Comparison of ENCODE assay signal across 1 cellular context in the genomic region with DNA sequence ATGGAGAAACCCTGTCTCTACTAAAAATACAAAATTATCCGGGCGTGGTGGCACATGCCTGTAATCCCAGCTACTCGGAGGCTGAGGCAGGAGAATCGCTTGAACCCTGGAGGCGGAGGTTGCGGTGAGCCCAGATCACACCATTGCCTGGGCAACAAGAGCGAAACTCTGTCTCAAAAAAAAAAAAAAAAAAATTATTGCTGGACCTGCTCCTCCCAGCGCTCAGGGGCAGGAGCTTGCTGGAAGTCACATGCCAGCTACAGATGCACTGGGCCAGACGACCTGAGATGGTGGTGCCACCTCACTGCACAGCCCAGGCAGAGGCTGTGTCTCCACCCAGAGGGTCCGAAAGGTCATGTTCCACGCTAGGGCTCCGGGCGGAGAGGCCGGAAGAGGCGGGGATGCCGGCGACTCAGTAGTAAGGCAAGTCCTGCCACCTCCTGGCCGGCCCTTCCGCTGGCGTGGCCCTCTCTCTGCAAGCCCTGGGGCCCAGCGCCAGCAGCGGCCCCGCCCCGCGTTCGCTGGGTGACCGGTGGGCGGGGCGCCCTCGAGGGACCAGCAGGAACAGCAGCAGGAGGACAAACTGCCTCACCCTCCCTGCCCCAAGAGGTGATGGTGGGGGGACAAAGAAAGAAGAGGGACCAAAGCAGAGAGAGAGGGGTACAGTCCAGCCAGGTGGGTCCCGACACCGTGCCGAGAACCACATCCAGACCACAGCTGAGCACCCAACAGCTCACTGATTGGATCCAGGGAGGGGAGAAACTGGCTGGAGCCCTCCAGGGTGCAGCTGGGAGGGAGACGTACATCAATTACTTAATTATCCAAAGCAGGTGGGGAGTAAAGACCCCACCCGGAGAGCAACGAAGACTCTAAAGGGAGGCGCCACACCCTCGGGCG.
A peak's percentile ranks its signal among the peaks of the same experiment; 100 is the strongest.
TF ChIP-seq lines count a peak whose summit lies in the region.

No MANE protein-coding gene starts in this region.

TF ChIP-seq in liver, 16 proteins besides CTCF, POLR2A, EP300 and RAD21 (continued from another document):
- peak in 1 of 2 donors; percentile 90 for TF ChIP-seq GABPA (IDR thresholded peaks at IDR 0.05 in 1 of 2, conservative IDR thresholded peaks at IDR 0.05 in 1 of 2)
- TF ChIP-seq HNF4A (conservative IDR thresholded peaks at IDR 0.05): peak; percentile 88 to 94
- TF ChIP-seq MAX (IDR thresholded peaks at IDR 0.05): peak; percentile 88
- peak; percentile 33 for TF ChIP-seq FOXA2 (IDR thresholded peaks at IDR 0.05)
- peak; percentile 87 to 92 for TF ChIP-seq RXRA (IDR thresholded peaks at IDR 0.05)
- TF ChIP-seq, protein P1, sequence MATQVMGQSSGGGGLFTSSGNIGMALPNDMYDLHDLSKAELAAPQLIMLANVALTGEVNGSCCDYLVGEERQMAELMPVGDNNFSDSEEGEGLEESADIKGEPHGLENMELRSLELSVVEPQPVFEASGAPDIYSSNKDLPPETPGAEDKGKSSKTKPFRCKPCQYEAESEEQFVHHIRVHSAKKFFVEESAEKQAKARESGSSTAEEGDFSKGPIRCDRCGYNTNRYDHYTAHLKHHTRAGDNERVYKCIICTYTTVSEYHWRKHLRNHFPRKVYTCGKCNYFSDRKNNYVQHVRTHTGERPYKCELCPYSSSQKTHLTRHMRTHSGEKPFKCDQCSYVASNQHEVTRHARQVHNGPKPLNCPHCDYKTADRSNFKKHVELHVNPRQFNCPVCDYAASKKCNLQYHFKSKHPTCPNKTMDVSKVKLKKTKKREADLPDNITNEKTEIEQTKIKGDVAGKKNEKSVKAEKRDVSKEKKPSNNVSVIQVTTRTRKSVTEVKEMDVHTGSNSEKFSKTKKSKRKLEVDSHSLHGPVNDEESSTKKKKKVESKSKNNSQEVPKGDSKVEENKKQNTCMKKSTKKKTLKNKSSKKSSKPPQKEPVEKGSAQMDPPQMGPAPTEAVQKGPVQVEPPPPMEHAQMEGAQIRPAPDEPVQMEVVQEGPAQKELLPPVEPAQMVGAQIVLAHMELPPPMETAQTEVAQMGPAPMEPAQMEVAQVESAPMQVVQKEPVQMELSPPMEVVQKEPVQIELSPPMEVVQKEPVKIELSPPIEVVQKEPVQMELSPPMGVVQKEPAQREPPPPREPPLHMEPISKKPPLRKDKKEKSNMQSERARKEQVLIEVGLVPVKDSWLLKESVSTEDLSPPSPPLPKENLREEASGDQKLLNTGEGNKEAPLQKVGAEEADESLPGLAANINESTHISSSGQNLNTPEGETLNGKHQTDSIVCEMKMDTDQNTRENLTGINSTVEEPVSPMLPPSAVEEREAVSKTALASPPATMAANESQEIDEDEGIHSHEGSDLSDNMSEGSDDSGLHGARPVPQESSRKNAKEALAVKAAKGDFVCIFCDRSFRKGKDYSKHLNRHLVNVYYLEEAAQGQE (IDR thresholded peaks at IDR 0.05): peak; percentile 94
- peak; percentile 79 for TF ChIP-seq HNF4G (IDR thresholded peaks at IDR 0.05)
- TF ChIP-seq, protein P2, sequence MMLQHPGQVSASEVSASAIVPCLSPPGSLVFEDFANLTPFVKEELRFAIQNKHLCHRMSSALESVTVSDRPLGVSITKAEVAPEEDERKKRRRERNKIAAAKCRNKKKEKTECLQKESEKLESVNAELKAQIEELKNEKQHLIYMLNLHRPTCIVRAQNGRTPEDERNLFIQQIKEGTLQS (IDR thresholded peaks at IDR 0.05): no peak
- TF ChIP-seq TAF1 (conservative IDR thresholded peaks at IDR 0.05): peak; percentile 40
TF ChIP-seq in liver: peak in this region for 15.
